In genomic region chr6:41702771-41703494, GRCh38 we compare ENCODE assay signal across 20 cellular contexts. TPM values are rescaled to one million over a fixed set of nuclear protein-coding genes. Genes with fewer than 3 reads are reported as not detected.
"Had no signal": no experiment of that assay in that cellular context is flagged by ENCODE, and none has a peak within 500 bp of the region (broad histone marks: within the 10 kb centered on the region; RNA-seq: fewer than 3 reads in every experiment).

No MANE protein-coding gene starts in this region.

- H3K4me3 ChIP-seq: heart left ventricle, psoas muscle, right lobe of liver, thyroid gland, uterus had no signal

- H3K9me3 ChIP-seq: heart left ventricle, psoas muscle, right lobe of liver, thyroid gland, uterus had no signal

- DNase-seq: activated CD4-positive, alpha-beta T cell treated with anti-CD3 and anti-CD28 coated beads, Interleukin-2, amount 50 U/mL, for 48 hours; activated CD8-positive, alpha-beta memory T cell treated with anti-CD3 and anti-CD28 coated beads, Interleukin-2, amount 10 ng/mL, durations not matched to agents 7 days and 5 days; activated effector memory CD4-positive, alpha-beta T cell treated with anti-CD3 and anti-CD28 coated beads, Interleukin-2, amount 50 U/mL, for 16 hours; activated T-cell treated with anti-CD3 and anti-CD28 coated beads, Interleukin-2, amount 50 U/mL, for 4 hours; foreskin melanocyte; natural killer cell; occipital lobe; stimulated activated CD4-positive, alpha-beta T cell treated with anti-CD3 and anti-CD28 coated beads, Interleukin-1b, Interleukin-23, amount 100 ng/mL, for 48 hours; SW 1271; thyroid gland; uterus had no signal

- H3K36me3 ChIP-seq: right lobe of liver, thyroid gland, uterus had no signal

- H3K27ac ChIP-seq: psoas muscle, right lobe of liver, thyroid gland, uterus had no signal

- H3K27me3 Mint-ChIP-seq: activated CD8-positive, alpha-beta memory T cell treated with anti-CD3 and anti-CD28 coated beads, Interleukin-2, amount 10 ng/mL, durations not matched to agents 7 days and 5 days; activated naive CD8-positive, alpha-beta T cell; stimulated activated naive CD8-positive, alpha-beta T cell treated with anti-CD3 and anti-CD28 coated beads, Interleukin-15, Interleukin-2, amounts not matched to agents 100 ng/mL and 50 ng/mL, for 24 hours had no signal

- H3K36me3 Mint-ChIP-seq: activated CD8-positive, alpha-beta memory T cell treated with anti-CD3 and anti-CD28 coated beads, Interleukin-2, amount 10 ng/mL, durations not matched to agents 7 days and 5 days; activated naive CD8-positive, alpha-beta T cell; natural killer cell had no signal

- H3K27ac Mint-ChIP-seq: activated CD8-positive, alpha-beta memory T cell treated with anti-CD3 and anti-CD28 coated beads, Interleukin-2, amount 10 ng/mL, durations not matched to agents 7 days and 5 days; activated naive CD8-positive, alpha-beta T cell; stimulated activated naive CD8-positive, alpha-beta T cell treated with anti-CD3 and anti-CD28 coated beads, Interleukin-15, Interleukin-2, amounts not matched to agents 100 ng/mL and 50 ng/mL, for 24 hours; T-helper 2 cell treated with Interferon-gamma antibody and Interleukin-4, amounts not matched to agents 5 μg/mL and 100 μg/mL, for 36 hours had no signal

- H3K9me3 Mint-ChIP-seq: activated T-cell treated with anti-CD3 and anti-CD28 coated beads, Interleukin-2, amount 50 U/mL, for 4 hours; natural killer cell; stimulated activated naive CD8-positive, alpha-beta T cell treated with anti-CD3 and anti-CD28 coated beads, Interleukin-15, Interleukin-2, amounts not matched to agents 100 ng/mL and 50 ng/mL, for 24 hours; T-helper 2 cell treated with Interferon-gamma antibody and Interleukin-4, amounts not matched to agents 5 μg/mL and 100 μg/mL, for 36 hours had no signal

- H3K4me1 ChIP-seq: right lobe of liver had no signal

- H3K27me3 ChIP-seq: heart left ventricle, right lobe of liver, thyroid gland, uterus had no signal

- ATAC-seq: activated CD4-positive, CD25-positive, alpha-beta regulatory T cell treated with anti-CD3 and anti-CD28 coated beads, Interleukin-2, amount 50 U/mL, for 24 hours; activated CD8-positive, alpha-beta memory T cell treated with anti-CD3 and anti-CD28 coated beads, Interleukin-2, amount 10 ng/mL, durations not matched to agents 7 days and 5 days; activated T-cell treated with anti-CD3 and anti-CD28 coated beads, Interleukin-2, amount 50 U/mL, for 4 hours; heart left ventricle; natural killer cell; psoas muscle; right lobe of liver had no signal

- H3K4me3 Mint-ChIP-seq: activated CD8-positive, alpha-beta memory T cell treated with anti-CD3 and anti-CD28 coated beads, Interleukin-2, amount 10 ng/mL, durations not matched to agents 7 days and 5 days; activated naive CD8-positive, alpha-beta T cell; activated T-cell treated with anti-CD3 and anti-CD28 coated beads, Interleukin-2, amount 50 U/mL, for 4 hours; natural killer cell; stimulated activated naive CD8-positive, alpha-beta T cell treated with anti-CD3 and anti-CD28 coated beads, Interleukin-15, Interleukin-2, amounts not matched to agents 100 ng/mL and 50 ng/mL, for 24 hours; T-helper 2 cell treated with Interferon-gamma antibody and Interleukin-4, amounts not matched to agents 5 μg/mL and 100 μg/mL, for 36 hours had no signal

RNA-seq across cellular contexts. Expression of gene PGC, which starts 44.3 kb away (rescaled TPM):
- total RNA-seq: activated CD8-positive, alpha-beta memory T cell treated with anti-CD3 and anti-CD28 coated beads, Interleukin-2, amount 10 ng/mL, durations not matched to agents 7 days and 5 days; chondrocyte; endothelial cell of umbilical vein; heart left ventricle; natural killer cell; occipital lobe; psoas muscle; thyroid gland had no signal
- polyA plus RNA-seq: endothelial cell of umbilical vein had no signal
